In genomic region chr6:11714798-11715285, GRCh38 we compare ENCODE assay signal across 1 cellular context.
TF ChIP-seq lines count a peak whose summit lies in the region.

No MANE protein-coding gene starts in this region.

TF ChIP-seq in GM12878, 131 proteins besides CTCF, POLR2A, EP300 and RAD21 (continued from another document):
- TF ChIP-seq ZNF622 (IDR thresholded peaks at IDR 0.05) (no peak), IKZF2 (IDR thresholded peaks at IDR 0.05) (no peak), ZNF592 (IDR thresholded peaks at IDR 0.05) (no peak), KLF5 (IDR thresholded peaks at IDR 0.05; ENCODE audit: partially characterized antibody) (peak; percentile 2), POU2F2 (IDR thresholded peaks at IDR 0.05; ENCODE audit: borderline replicate concordance, low read depth, low read length) (0 out of 3 replicates have a peak, but pooled peaks have one; percentile 1), E2F8 (IDR thresholded peaks at IDR 0.05; ENCODE audit: low read depth, partially characterized antibody) (no peak), BHLHE40 (IDR thresholded peaks at IDR 0.05; ENCODE audit: borderline replicate concordance in 1 of 2, low read depth in 2 of 2, low read length in 1 of 2) (no peak), RELA (IDR thresholded peaks at IDR 0.05; ENCODE audit: borderline replicate concordance, partially characterized antibody) (no peak), TCF7 (IDR thresholded peaks at IDR 0.05; ENCODE audit: borderline replicate concordance) (no peak), NRF1 (conservative IDR thresholded peaks at IDR 0.05; ENCODE audit: low read depth, low read length) (no peak), SREBF1 (IDR thresholded peaks at IDR 0.05; ENCODE audit: low read length) (no peak), NR2F1 (conservative IDR thresholded peaks at IDR 0.05) (peak; percentile 85; the same call in 1 of the 2 replicates), NR2C1 (IDR thresholded peaks at IDR 0.05) (peak; percentile 35; the same call in 1 of the 2 replicates), SP1 (IDR thresholded peaks at IDR 0.05; ENCODE audit: low read depth, low read length) (no peak), SRF (IDR thresholded peaks at IDR 0.05; ENCODE audit: low read depth in 2 of 2, low read length in 2 of 2) (no peak)
